Comparison of ENCODE assay signal across 8 cellular contexts in genomic region chr1:112636597-112637256, GRCh38. TPM values are rescaled to one million over a fixed set of nuclear protein-coding genes. Genes with fewer than 3 reads are reported as not detected.
DNase-seq lines count a peak whose midpoint lies in the region; ATAC-seq, FAIRE-seq and TF ChIP-seq lines count a peak whose summit lies in the region.

No MANE protein-coding gene starts in this region.

- intact Hi-C loops in upper lobe of right lung (cut with DNase I): no loop called here

- H3K27me3 Mint-ChIP-seq in stimulated activated naive CD8-positive, alpha-beta T cell treated with anti-CD3 and anti-CD28 coated beads, Interleukin-15, Interleukin-2, amounts not matched to agents 100 ng/mL and 50 ng/mL, for 24 hours: no peaks in the 10 kb centered on the region
- H3K27me3 Mint-ChIP-seq in WTC11 (ENCODE audit: low read depth): no peaks in the 10 kb centered on the region

- H3K9me3 Mint-ChIP-seq in stimulated activated naive CD8-positive, alpha-beta T cell treated with anti-CD3 and anti-CD28 coated beads, Interleukin-15, Interleukin-2, amounts not matched to agents 100 ng/mL and 50 ng/mL, for 24 hours: no peaks in the 10 kb centered on the region
- H3K9me3 Mint-ChIP-seq in WTC11: peaks cover 10% of the 10 kb centered on the region

- DNase-seq in activated CD4-positive, CD25-positive, alpha-beta regulatory T cell treated with anti-CD3 and anti-CD28 coated beads, Interleukin-2, amount 50 U/mL, for 72 hours: no peak
- DNase-seq in RCC 7860 (ENCODE audit: low spot score) (peak; percentile 61), epithelial cell of prostate (ENCODE audit: low read depth, low spot score) (no peak), WTC11 (ENCODE audit: low spot score) (no peak), upper lobe of right lung (no peak)

- FAIRE-seq in RCC 7860 (lab: Jason Lieb, UNC): peak; percentile 96

- H3K4me1 ChIP-seq in upper lobe of right lung: peaks cover 50% of the 10 kb centered on the region

- H3K27ac ChIP-seq in epithelial cell of prostate (peak overlapping the region; percentile 79), upper lobe of right lung (no peak overlapping the region)

- no peaks in the 10 kb centered on the region for H3K9me3 ChIP-seq in upper lobe of right lung

- peaks cover 7% of the 10 kb centered on the region for H3K36me3 ChIP-seq in upper lobe of right lung

- peaks cover 65% of the 10 kb centered on the region for H3K4me1 Mint-ChIP-seq in stimulated activated naive CD8-positive, alpha-beta T cell treated with anti-CD3 and anti-CD28 coated beads, Interleukin-15, Interleukin-2, amounts not matched to agents 100 ng/mL and 50 ng/mL, for 24 hours (ENCODE audit: low read depth)
- H3K4me1 Mint-ChIP-seq in WTC11: peaks cover 6% of the 10 kb centered on the region

- ATAC-seq in activated CD4-positive, CD25-positive, alpha-beta regulatory T cell treated with anti-CD3 and anti-CD28 coated beads, Interleukin-2, amount 50 U/mL, for 24 hours: peak; percentile 74 to 75
- no peak for ATAC-seq in GM19452 (IDR thresholded peaks at IDR 0.05; ENCODE audit: unreplicated experiment)
- no peak for ATAC-seq in WTC11
- no peak for ATAC-seq in upper lobe of right lung

- no peak overlapping the region for H3K4me3 Mint-ChIP-seq in stimulated activated naive CD8-positive, alpha-beta T cell treated with anti-CD3 and anti-CD28 coated beads, Interleukin-15, Interleukin-2, amounts not matched to agents 100 ng/mL and 50 ng/mL, for 24 hours
- H3K4me3 Mint-ChIP-seq in WTC11: no peak overlapping the region

- H3K36me3 Mint-ChIP-seq in stimulated activated naive CD8-positive, alpha-beta T cell treated with anti-CD3 and anti-CD28 coated beads, Interleukin-15, Interleukin-2, amounts not matched to agents 100 ng/mL and 50 ng/mL, for 24 hours (ENCODE audit: low read depth): peaks cover 36% of the 10 kb centered on the region
- peaks cover 10% of the 10 kb centered on the region for H3K36me3 Mint-ChIP-seq in WTC11

- CTCF ChIA-PET in WTC11 (lab: Charles Lee): no interaction called here

- TF ChIP-seq CTCF in WTC11 (IDR thresholded peaks at IDR 0.05) (no peak), upper lobe of right lung (IDR thresholded peaks at IDR 0.05) (no peak)

- H3K27ac Mint-ChIP-seq in stimulated activated naive CD8-positive, alpha-beta T cell treated with anti-CD3 and anti-CD28 coated beads, Interleukin-15, Interleukin-2, amounts not matched to agents 100 ng/mL and 50 ng/mL, for 24 hours: peak overlapping the region; percentile 49
- no peak overlapping the region for H3K27ac Mint-ChIP-seq in WTC11

- no peaks in the 10 kb centered on the region for H3K27me3 ChIP-seq in upper lobe of right lung

- no peak overlapping the region for H3K4me3 ChIP-seq in upper lobe of right lung

- POLR2A ChIA-PET in WTC11 (lab: Charles Lee): no interaction called here

TF ChIP-seq in WTC11, 78 proteins besides CTCF, POLR2A, EP300 and RAD21:
- TF ChIP-seq MAX (CRISPR knock-in tag; IDR thresholded peaks at IDR 0.05) (no peak), E2F5 (CRISPR knock-in tag; IDR thresholded peaks at IDR 0.05) (no peak), JUN (CRISPR knock-in tag; IDR thresholded peaks at IDR 0.05) (no peak), ZNF532 (CRISPR knock-in tag; IDR thresholded peaks at IDR 0.05; ENCODE audit: borderline replicate concordance) (no peak), ZNF425 (CRISPR knock-in tag; conservative IDR thresholded peaks at IDR 0.05) (no peak), ZNF416 (CRISPR knock-in tag; IDR thresholded peaks at IDR 0.05) (no peak), PRRX2 (CRISPR knock-in tag; IDR thresholded peaks at IDR 0.05) (no peak)

RNA-seq across cellular contexts. Expression of gene CAPZA1, which starts 17.1 kb away (rescaled TPM):
- 86.6 to 97.5 TPM (median 91.3 TPM) in 3 replicates for total RNA-seq in WTC11 (2021)
- 123 TPM for total RNA-seq in upper lobe of right lung

RNA-seq across cellular contexts. Expression of gene ST7L, which starts 17.8 kb away (rescaled TPM):
- total RNA-seq in WTC11 (2021) (14.5 to 18.0 TPM (median 14.8 TPM) in 3 replicates), upper lobe of right lung (27.2 TPM)

RNA-seq across cellular contexts. Expression of gene MOV10, which starts 37.7 kb away (rescaled TPM):
- total RNA-seq in WTC11 (2021) (80.7 to 99.1 TPM (median 98.8 TPM) in 3 replicates), upper lobe of right lung (62.8 TPM)

Comparison
In these comparisons a context has a peak if more than half of its experiments do, and no peak if none do; other contexts are left out.
1. ATAC-seq: peak in activated CD4-positive, CD25-positive, alpha-beta regulatory T cell treated with anti-CD3 and anti-CD28 coated beads, Interleukin-2, amount 50 U/mL, for 24 hours (2 of 2); none in GM19452 (single experiment), WTC11 (single experiment) and upper lobe of right lung (single experiment).